ENCODE assay signal across 8 cellular contexts in the genomic region with DNA sequence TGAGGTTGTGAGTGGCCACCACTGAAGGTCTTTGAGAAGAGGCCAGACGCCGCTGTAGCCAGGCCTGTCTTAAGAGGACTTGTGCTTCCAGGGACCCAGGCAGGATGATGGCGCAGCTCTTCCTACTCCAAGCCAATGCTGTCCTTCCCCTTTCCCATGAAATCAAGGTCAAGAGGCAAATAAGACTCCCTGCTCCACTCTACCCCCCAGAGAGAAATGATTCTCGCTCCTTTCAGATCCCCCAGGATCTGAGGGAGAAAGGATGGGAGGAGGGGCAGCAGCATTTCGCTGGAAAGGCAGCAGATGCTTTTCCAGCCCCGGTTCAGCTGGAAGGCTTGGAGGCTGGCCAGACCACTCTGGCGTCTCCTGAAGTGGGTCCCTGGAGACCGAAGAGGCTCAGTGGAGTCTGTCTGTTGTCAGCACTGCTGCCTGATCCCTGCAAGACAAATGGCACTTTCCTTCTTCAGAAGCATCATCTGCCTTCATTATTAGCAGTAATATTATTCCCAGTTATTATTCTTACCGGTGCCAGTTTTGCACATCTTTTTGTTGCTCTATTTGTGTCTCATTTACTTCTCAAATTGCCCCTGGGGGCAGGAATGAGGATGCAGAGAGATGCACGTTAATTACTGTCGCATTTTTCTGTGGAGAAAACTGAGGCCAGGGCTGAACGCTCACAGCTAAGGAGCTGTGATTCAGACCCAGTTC. TPM values are rescaled to one million over a fixed set of nuclear protein-coding genes. Genes with fewer than 3 reads are reported as not detected.
DNase-seq lines count a peak whose midpoint lies in the region; ATAC-seq and TF ChIP-seq lines count a peak whose summit lies in the region.

No MANE protein-coding gene starts in this region.

- no peak for TF ChIP-seq CTCF in coronary artery (IDR thresholded peaks at IDR 0.05)

- H3K27me3 Mint-ChIP-seq in activated T-helper 2 cell treated with anti-CD3 and anti-CD28 coated beads, Interferon-gamma antibody, Interleukin-2, Interleukin-4, amounts not matched to agents 10 μg/mL and 5 μg/mL and 100 μg/mL, durations not matched to agents 14 hours and 24 hours and 36 hours (ENCODE audit: low read depth), result no peaks in the 10 kb centered on the region

- DNase-seq in DMS53 (lab: John Stamatoyannopoulos, UW) (peak; percentile 86), NCI-H2227 (lab: John Stamatoyannopoulos, UW; ENCODE audit: unreplicated experiment) (peak; percentile 84), coronary artery (ENCODE audit: low spot score) (peak; percentile 72), posterior cingulate gyrus (peak; percentile 52 to 93 (median 66))
- no peak for DNase-seq in activated T-helper 2 cell treated with anti-CD3 and anti-CD28 coated beads, Interferon-gamma antibody, Interleukin-2, Interleukin-4, amounts not matched to agents 10 μg/mL and 5 μg/mL and 100 μg/mL, durations not matched to agents 14 hours and 24 hours and 36 hours (ENCODE audit: low spot score)

- H3K9me3 Mint-ChIP-seq in activated T-helper 2 cell treated with anti-CD3 and anti-CD28 coated beads, Interferon-gamma antibody, Interleukin-2, Interleukin-4, amounts not matched to agents 10 μg/mL and 5 μg/mL and 100 μg/mL, durations not matched to agents 14 hours and 24 hours and 36 hours, result no peaks in the 10 kb centered on the region

- no peaks in the 10 kb centered on the region for H3K36me3 Mint-ChIP-seq in activated T-helper 2 cell treated with anti-CD3 and anti-CD28 coated beads, Interferon-gamma antibody, Interleukin-2, Interleukin-4, amounts not matched to agents 10 μg/mL and 5 μg/mL and 100 μg/mL, durations not matched to agents 14 hours and 24 hours and 36 hours (ENCODE audit: low read depth)

- H3K4me3 ChIP-seq in coronary artery, result no peak overlapping the region

- no peak overlapping the region for H3K27ac ChIP-seq in coronary artery

- no peak for ATAC-seq in activated CD4-positive, CD25-positive, alpha-beta regulatory T cell treated with anti-CD3 and anti-CD28 coated beads, Interleukin-2, amount 50 U/mL, for 24 hours
- ATAC-seq in HG03457 (IDR thresholded peaks at IDR 0.05; ENCODE audit: unreplicated experiment) (no peak), HG03442 (IDR thresholded peaks at IDR 0.05; ENCODE audit: unreplicated experiment) (no peak)

- intact Hi-C loops in posterior cingulate gyrus (cut with DNase I), result loop anchor here (5.0 kb wide), 1 partner anchor 53 kb away; a partner anchor contains a TSS
- intact Hi-C loops in activated T-helper 2 cell treated with anti-CD3 and anti-CD28 coated beads, Interferon-gamma antibody, Interleukin-2, Interleukin-4, amounts not matched to agents 10 μg/mL and 5 μg/mL and 100 μg/mL, durations not matched to agents 14 hours and 24 hours and 36 hours (cut with micrococcal nuclease), result no loop called here

- H3K4me1 Mint-ChIP-seq in activated T-helper 2 cell treated with anti-CD3 and anti-CD28 coated beads, Interferon-gamma antibody, Interleukin-2, Interleukin-4, amounts not matched to agents 10 μg/mL and 5 μg/mL and 100 μg/mL, durations not matched to agents 14 hours and 24 hours and 36 hours (ENCODE audit: low read depth), result no peaks in the 10 kb centered on the region

- H3K27ac Mint-ChIP-seq in activated T-helper 2 cell treated with anti-CD3 and anti-CD28 coated beads, Interferon-gamma antibody, Interleukin-2, Interleukin-4, amounts not matched to agents 10 μg/mL and 5 μg/mL and 100 μg/mL, durations not matched to agents 14 hours and 24 hours and 36 hours, result no peak overlapping the region

- H3K4me3 Mint-ChIP-seq in activated T-helper 2 cell treated with anti-CD3 and anti-CD28 coated beads, Interferon-gamma antibody, Interleukin-2, Interleukin-4, amounts not matched to agents 10 μg/mL and 5 μg/mL and 100 μg/mL, durations not matched to agents 14 hours and 24 hours and 36 hours (ENCODE audit: low read depth), result no peak overlapping the region

RNA-seq across cellular contexts. Expression of a gene that starts 51.4 kb away (rescaled TPM):
- 1.1 and 1.6 TPM in 2 replicates for total RNA-seq in activated T-helper 2 cell treated with anti-CD3 and anti-CD28 coated beads, Interferon-gamma antibody, Interleukin-2, Interleukin-4, amounts not matched to agents 10 μg/mL and 5 μg/mL and 100 μg/mL, durations not matched to agents 14 hours and 24 hours and 36 hours
